In the genomic region with DNA sequence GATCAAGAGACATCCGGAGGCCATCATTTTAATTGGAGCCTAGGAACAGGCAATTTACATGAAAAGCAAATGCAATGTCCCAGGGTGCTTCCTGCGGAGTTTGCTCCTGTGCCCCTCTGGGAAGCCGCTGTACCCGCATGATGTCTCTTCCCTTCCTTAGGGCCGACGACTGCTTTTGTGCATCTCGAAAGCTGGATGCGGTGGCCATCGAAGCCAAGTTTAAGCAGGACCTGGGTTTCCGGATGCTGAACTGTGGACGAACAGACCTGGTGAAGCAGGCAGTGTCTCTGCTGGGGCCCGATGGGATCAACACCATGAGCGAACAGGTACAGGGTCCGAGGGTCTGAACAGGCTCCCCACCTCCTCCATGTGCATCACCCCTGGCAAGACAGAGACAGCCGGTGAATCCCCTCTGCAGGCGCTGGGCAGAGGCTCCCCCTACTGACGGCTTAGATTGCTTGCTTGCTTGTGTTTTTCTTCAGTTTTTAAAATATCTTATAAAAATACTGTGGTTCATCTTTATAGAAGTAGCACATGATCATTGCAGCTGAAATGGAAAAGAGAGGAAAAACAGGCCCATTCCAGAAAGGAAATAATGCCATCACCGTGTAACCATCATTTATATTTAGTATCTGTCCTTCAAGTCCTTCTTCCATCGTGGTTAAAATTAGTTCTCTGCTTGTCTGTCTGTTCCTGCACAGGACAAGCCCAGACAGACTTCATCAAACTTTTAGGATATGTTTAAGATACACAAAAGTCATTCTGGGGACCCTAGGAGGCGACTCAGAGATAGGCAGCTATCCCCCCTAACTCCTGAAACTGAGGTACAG, we compare ENCODE assay signal across 9 cellular contexts.
DNase-seq lines count a peak whose midpoint lies in the region; ATAC-seq and TF ChIP-seq lines count a peak whose summit lies in the region.
"Had no signal": no experiment of that assay in that cellular context is flagged by ENCODE, and none has a peak within 500 bp of the region (broad histone marks: within the 10 kb centered on the region; RNA-seq: fewer than 3 reads in every experiment).

No MANE protein-coding gene starts in this region.

- H3K27me3 Mint-ChIP-seq in nephron progenitor cell (ENCODE audit: low read depth, poor library complexity), result peaks cover 18% of the 10 kb centered on the region

- ATAC-seq in GM18502 (IDR thresholded peaks at IDR 0.05; ENCODE audit: poor library complexity, unreplicated experiment), result no peak

- peak; percentile 37 for DNase-seq in AG10803 (ENCODE audit: low read depth)
- peak; percentile 72 for DNase-seq in NCI-H82 (lab: John Stamatoyannopoulos, UW)
- peak in 7 of 10 donors; percentile 12 to 57 (median 41) for DNase-seq in dorsolateral prefrontal cortex
- peak; percentile 65 for DNase-seq in nephron progenitor cell
- no peak for DNase-seq in GM19238 (ENCODE audit: insufficient read length, low spot score)
- no peak for DNase-seq in NCI-H345 (lab: John Stamatoyannopoulos, UW)

- H3K9me3 Mint-ChIP-seq in nephron progenitor cell, result no peaks in the 10 kb centered on the region

- TF ChIP-seq CTCF in AG10803 (conservative IDR thresholded peaks at IDR 0.05; ENCODE audit: low read length) (peak; percentile 83), GM12873 (IDR thresholded peaks at IDR 0.05; ENCODE audit: insufficient read depth, low read depth, low read length, missing control alignments) (peak; percentile 77), dorsolateral prefrontal cortex (IDR thresholded peaks at IDR 0.05 in 54 of 56, conservative IDR thresholded peaks at IDR 0.05 in 2 of 56; ENCODE audit: low read depth in 1 of 56, partially characterized antibody in 56 of 56) (peak; percentile 12 to 75 (median 58)), nephron progenitor cell (IDR thresholded peaks at IDR 0.05) (peak; percentile 71)

- H3K27ac ChIP-seq in dorsolateral prefrontal cortex, result peak overlapping the region in 1 of 59 donors; percentile 7

- intact Hi-C loops in dorsolateral prefrontal cortex (cut with DNase I), result no loop called here

- peak overlapping the region; percentile 54 for H3K4me3 Mint-ChIP-seq in nephron progenitor cell

- H3K27ac Mint-ChIP-seq in nephron progenitor cell, result no peak overlapping the region

- peaks cover 0 to under 1% (median 0%) of the 10 kb centered on the region in 45 donors for H3K27me3 ChIP-seq in dorsolateral prefrontal cortex

- H3K4me1 Mint-ChIP-seq in nephron progenitor cell, result peaks cover 66% of the 10 kb centered on the region

- peaks cover 6% of the 10 kb centered on the region for H3K36me3 Mint-ChIP-seq in nephron progenitor cell (ENCODE audit: low read depth)

- H3K4me3 ChIP-seq in AG10803 (ENCODE audit: low read length) (no peak overlapping the region), dorsolateral prefrontal cortex (peak overlapping the region in 14 of 59 donors; percentile 5 to 30 (median 18))
- H3K4me3 ChIP-seq: lung had no signal

Comparison
In these comparisons a context has a peak if more than half of its experiments do, and no peak if none do; other contexts are left out.
1. DNase-seq: peak in AG10803 (single experiment), NCI-H82 (single experiment), dorsolateral prefrontal cortex (7 of 10) and nephron progenitor cell (single experiment); none in GM19238 (single experiment) and NCI-H345 (single experiment).
2. Peak in every context shown above with its lines, with median percentiles within 50 percentile points of each other: CTCF ChIP-seq.